ENCODE assay signal across 8 cellular contexts in the genomic region with DNA sequence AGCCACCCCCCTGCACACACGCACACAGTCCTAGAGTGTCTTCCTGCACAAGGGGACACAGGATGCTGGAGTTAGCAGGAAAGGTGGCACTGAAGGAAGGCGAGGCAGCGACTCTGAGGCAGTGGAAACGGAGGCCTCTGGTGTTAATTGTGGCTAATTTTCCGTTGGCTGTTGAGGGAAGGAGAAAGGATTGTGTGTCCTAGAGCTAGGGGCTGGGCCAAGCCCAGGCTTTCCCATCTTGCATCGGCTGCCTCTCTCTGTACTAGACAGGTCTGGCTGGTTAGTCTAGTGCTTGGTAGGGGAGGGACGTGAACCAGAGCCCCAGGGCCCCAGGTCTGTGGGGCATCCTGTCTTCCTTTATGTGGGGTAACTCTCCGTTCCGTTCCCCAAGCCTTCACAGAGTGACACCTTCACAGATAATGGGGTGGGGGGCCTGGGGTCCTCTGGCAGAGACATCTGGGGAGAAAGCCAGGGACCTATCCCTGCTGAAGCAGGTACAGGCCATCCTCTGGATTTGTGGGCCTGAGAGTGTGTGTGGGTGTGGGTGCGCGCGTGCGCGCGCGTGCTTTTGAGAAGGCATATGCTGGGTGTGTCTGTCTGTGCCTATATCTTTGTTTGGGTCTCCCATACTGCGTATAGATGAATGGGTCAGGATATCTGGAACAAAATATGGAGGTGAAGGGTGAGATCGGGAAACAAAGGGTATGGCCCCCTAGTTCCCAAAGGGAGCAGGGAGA. TPM values are rescaled to one million over a fixed set of nuclear protein-coding genes. Genes with fewer than 3 reads are reported as not detected.
DNase-seq lines count a peak whose midpoint lies in the region; ATAC-seq and TF ChIP-seq lines count a peak whose summit lies in the region.

A gene (plus strand): TSS at position 606 of the 737 bp plus-strand sequence. CDS start 212 bp downstream, outside the sequence.

- ATAC-seq in esophagus mucosa (peak; percentile 89), upper lobe of left lung (ENCODE audit: low FRiP score in 2 of 2) (peak; percentile 32 to 71)

- H3K27ac Mint-ChIP-seq in nephron progenitor cell = peak within 1 kb of the TSS; percentile 90

- H3K27ac ChIP-seq in BLaER1 (peak within 1 kb of the TSS; percentile 89), upper lobe of left lung (peak within 1 kb of the TSS; percentile 89 to 96 (median 92))

- H3K9me3 ChIP-seq in BLaER1 (no peaks in the 10 kb centered on the region), upper lobe of left lung (no peaks in the 10 kb centered on the region)

- H3K4me1 Mint-ChIP-seq in nephron progenitor cell = peaks cover 5% of the 10 kb centered on the region

- TF ChIP-seq POLR2A in upper lobe of left lung (IDR thresholded peaks at IDR 0.05) = peak in 2 of 4 donors; percentile 27 to 34

- 8 to 30% methylated on average over 6 to 18 of the region's 18 CpGs for WGBS in upper lobe of left lung, 2 donors

- H3K4me1 ChIP-seq in BLaER1 = peaks cover 35% of the 10 kb centered on the region
- peaks cover 39 to 53% (median 50%) of the 10 kb centered on the region in 4 donors for H3K4me1 ChIP-seq in upper lobe of left lung

- peaks cover 44% of the 10 kb centered on the region for H4K20me1 ChIP-seq in BLaER1

- H3K4me3 ChIP-seq in BLaER1 (peak within 1 kb of the TSS; percentile 92), upper lobe of left lung (peak within 1 kb of the TSS; percentile 34 to 96 (median 73))

- POLR2A ChIA-PET in activated CD8-positive, alpha-beta memory T cell treated with anti-CD3 and anti-CD28 coated beads for 36 hours (lab: Charles Lee) = no interaction called here

- H3K27me3 ChIP-seq in BLaER1 = no peaks in the 10 kb centered on the region
- H3K27me3 ChIP-seq in upper lobe of left lung = no peaks in the 10 kb centered on the region

- H3K27me3 Mint-ChIP-seq in nephron progenitor cell (ENCODE audit: low read depth, poor library complexity) = peaks cover 4% of the 10 kb centered on the region

- peak; percentile 28 for DNase-seq in MV-4-11 (lab: John Stamatoyannopoulos, UW)
- DNase-seq in nephron progenitor cell = no peak
- peak; percentile 76 to 86 for DNase-seq in upper lobe of left lung
- no peak for DNase-seq in NCI-H2029 treated with DMSO at 0.1 percent for 48 hours (lab: John Stamatoyannopoulos, UW)
- no peak for DNase-seq in hippocampal formation (lab: John Stamatoyannopoulos, UW)

- CTCF ChIA-PET in activated CD8-positive, alpha-beta memory T cell treated with anti-CD3 and anti-CD28 coated beads for 36 hours (lab: Charles Lee) = interaction anchor here (0.9 kb wide), 1 partner anchor 53 kb away, joined by 3 read pairs; no protein-coding TSS in a partner anchor

- no peaks in the 10 kb centered on the region for H3K9me3 Mint-ChIP-seq in nephron progenitor cell

- peak within 1 kb of the TSS; percentile 85 for H3K9ac ChIP-seq in BLaER1

- TF ChIP-seq EP300 in upper lobe of left lung (IDR thresholded peaks at IDR 0.05) = no peak

- peaks cover 41% of the 10 kb centered on the region for H3K36me3 ChIP-seq in BLaER1
- peaks cover 0 to 27% (median 12%) of the 10 kb centered on the region in 4 donors for H3K36me3 ChIP-seq in upper lobe of left lung

- no peak for TF ChIP-seq CTCF in nephron progenitor cell (IDR thresholded peaks at IDR 0.05)
- no peak for TF ChIP-seq CTCF in upper lobe of left lung (IDR thresholded peaks at IDR 0.05)

- peak within 1 kb of the TSS; percentile 96 for H3K4me2 ChIP-seq in BLaER1

- no peak within 1 kb of the TSS for H3K4me3 Mint-ChIP-seq in nephron progenitor cell

- peaks cover 26% of the 10 kb centered on the region for H3K36me3 Mint-ChIP-seq in nephron progenitor cell (ENCODE audit: low read depth)

RNA-seq across cellular contexts. Expression of the gene that starts here (rescaled TPM):
- 100 to 1,000 TPM; 112 to 113 TPM for total RNA-seq in activated CD8-positive, alpha-beta memory T cell treated with anti-CD3 and anti-CD28 coated beads for 36 hours
- total RNA-seq in esophagus mucosa = 50.7 TPM
- 100 to 1,000 TPM in 2 of 6 donors, 10 to 100 TPM in 4; 68.1 to 183 (median 91.3) TPM for total RNA-seq in upper lobe of left lung

Comparison
In these comparisons a context has a peak if more than half of its experiments do, and no peak if none do; other contexts are left out.
1. DNase-seq: peak in MV-4-11 (single experiment) and upper lobe of left lung (2 of 2); none in nephron progenitor cell (single experiment), NCI-H2029 treated with DMSO at 0.1 percent for 48 hours (single experiment) and hippocampal formation (0 of 2).